In genomic region chr5:40685191-40685590, GRCh38 we compare ENCODE assay signal across 13 cellular contexts. TPM values are rescaled to one million over a fixed set of nuclear protein-coding genes. Genes with fewer than 3 reads are reported as not detected.
DNase-seq lines count a peak whose midpoint lies in the region; ATAC-seq, FAIRE-seq and TF ChIP-seq lines count a peak whose summit lies in the region.
"Had no signal": no experiment of that assay in that cellular context is flagged by ENCODE, and none has a peak within 500 bp of the region (broad histone marks: within the 10 kb centered on the region; RNA-seq: fewer than 3 reads in every experiment).

No MANE protein-coding gene starts in this region.

- POLR2A ChIA-PET in A549 (lab: Yijun Ruan, JAX): no interaction called here

- TF ChIP-seq EP300 in A549 (IDR thresholded peaks at IDR 0.05): no peak

- H2AFZ ChIP-seq in KMS-11 (ENCODE audit: low read depth) (no peak overlapping the region), neuronal stem cell (ENCODE audit: low read length) (no peak overlapping the region)

- no peak overlapping the region for H3K14ac ChIP-seq in neuronal stem cell (ENCODE audit: low read length)

- no peak for FAIRE-seq in A549 (lab: Jason Lieb, UNC)
- FAIRE-seq: GM19239 had no signal

- no peak overlapping the region for H2BK15ac ChIP-seq in neuronal stem cell (ENCODE audit: low read length)

- H2BK12ac ChIP-seq in neuronal stem cell (ENCODE audit: low read length): no peak overlapping the region

- CTCF ChIA-PET in A549 (lab: Yijun Ruan, JAX): interaction anchor here (0.9 to 5.6 kb wide), 6 partner anchors 174 to 1087 kb away, joined by 3 to 48 read pairs (median 8); no protein-coding TSS in a partner anchor

- no peak overlapping the region for H2AK5ac ChIP-seq in neuronal stem cell (ENCODE audit: low read depth, low read length)

- no peak overlapping the region for H4K8ac ChIP-seq in neuronal stem cell (ENCODE audit: low read depth, low read length)

- H2BK5ac ChIP-seq in neuronal stem cell (ENCODE audit: low read length): no peak overlapping the region

- no peak for TF ChIP-seq POLR2A in A549 (IDR thresholded peaks at IDR 0.05; ENCODE audit: low read length)
- TF ChIP-seq POLR2A in body of pancreas (IDR thresholded peaks at IDR 0.05): no peak

- H4K20me1 ChIP-seq in KMS-11 (ENCODE audit: insufficient read depth): no peaks in the 10 kb centered on the region

- H3K79me1 ChIP-seq in neuronal stem cell (ENCODE audit: low read depth, low read length): no peaks in the 10 kb centered on the region

- peaks cover 97% of the 10 kb centered on the region for H3K79me2 ChIP-seq in KMS-11 (ENCODE audit: insufficient read depth, low read depth)

- no peak overlapping the region for H2BK120ac ChIP-seq in neuronal stem cell (ENCODE audit: low read depth, low read length)

- no peak overlapping the region for H3K23ac ChIP-seq in neuronal stem cell (ENCODE audit: low read depth, low read length, poor library complexity)

- H3K4me3 ChIP-seq in A549 (no peak overlapping the region), KMS-11 (IDR thresholded peaks at IDR 0.05; ENCODE audit: insufficient read depth, low read depth, low read length) (no peak overlapping the region), body of pancreas (peak overlapping the region in 1 of 2 donors; percentile 11), neutrophil (ENCODE audit: low read depth in 1 of 2, low read length in 1 of 2) (no peak overlapping the region), neuronal stem cell (ENCODE audit: low read length in 2 of 2) (no peak overlapping the region)

- H3K4me2 ChIP-seq in A549 (no peak overlapping the region), KMS-11 (peak overlapping the region; percentile 88), neuronal stem cell (ENCODE audit: insufficient read depth, low read length, poor library complexity, severe bottlenecking) (no peak overlapping the region)

- H3K36me3 ChIP-seq in KMS-11 (ENCODE audit: insufficient read depth): no peaks in the 10 kb centered on the region
- peaks cover 0 to 2% of the 10 kb centered on the region in 2 donors for H3K36me3 ChIP-seq in body of pancreas (replicated peaks in 1 of 2; ENCODE audit: insufficient read depth in 1 of 2, low read depth in 2 of 2)
- H3K36me3 ChIP-seq in neutrophil: peaks cover 3% of the 10 kb centered on the region
- no peaks in the 10 kb centered on the region for H3K36me3 ChIP-seq in neuronal stem cell (replicated peaks in 1 of 2; ENCODE audit: control insufficient read depth in 2 of 2, insufficient read depth in 2 of 2, low read length in 2 of 2)

- H3K27ac ChIP-seq in A549 (no peak overlapping the region), KMS-11 (no peak overlapping the region), body of pancreas (peak overlapping the region in 3 of 4 donors; percentile 33 to 95 (median 50)), neutrophil (peak overlapping the region; percentile 55), neuronal stem cell (replicated peaks; ENCODE audit: low read length) (no peak overlapping the region), caudate nucleus (ENCODE audit: low read depth, low read length) (no peak overlapping the region)
- H3K27ac ChIP-seq: foreskin keratinocyte had no signal

- H3K9ac ChIP-seq in KMS-11: no peak overlapping the region
- H3K9ac ChIP-seq in neuronal stem cell (ENCODE audit: low read depth, low read length, poor library complexity): no peak overlapping the region

- ATAC-seq in A549 (no peak), body of pancreas (no peak), HG03571 (IDR thresholded peaks at IDR 0.05; ENCODE audit: unreplicated experiment) (no peak)
- ATAC-seq: foreskin keratinocyte had no signal

- no peak overlapping the region for H3K18ac ChIP-seq in neuronal stem cell (ENCODE audit: low read length)

- TF ChIP-seq RAD21 in A549 (conservative IDR thresholded peaks at IDR 0.05 in 1 of 2, IDR thresholded peaks at IDR 0.05 in 1 of 2): no peak

- H3K4me1 ChIP-seq in A549 (peaks cover 27% of the 10 kb centered on the region), KMS-11 (ENCODE audit: low read depth, poor library complexity, severe bottlenecking) (peaks cover 58% of the 10 kb centered on the region), body of pancreas (peaks cover 44% of the 10 kb centered on the region), neutrophil (ENCODE audit: control insufficient read depth in 1 of 2, insufficient read depth in 1 of 2, low read depth in 1 of 2, low read length in 1 of 2) (peaks cover 76 to 79% of the 10 kb centered on the region in 2 experiments), neuronal stem cell (ENCODE audit: control insufficient read depth in 2 of 2, insufficient read depth in 1 of 2, low read depth in 1 of 2, low read length in 2 of 2) (peaks cover 0 to 13% of the 10 kb centered on the region in 2 donors)

- H3K9me3 ChIP-seq in A549: no peaks in the 10 kb centered on the region
- no peaks in the 10 kb centered on the region for H3K9me3 ChIP-seq in body of pancreas
- H3K9me3 ChIP-seq in neutrophil: no peaks in the 10 kb centered on the region
- peaks cover 4 to 9% of the 10 kb centered on the region in 2 donors for H3K9me3 ChIP-seq in neuronal stem cell (replicated peaks in 1 of 2; ENCODE audit: control insufficient read depth in 2 of 2, insufficient read depth in 1 of 2, low read depth in 1 of 2, low read length in 2 of 2)

- no peaks in the 10 kb centered on the region for H3K27me3 ChIP-seq in KMS-11 (ENCODE audit: insufficient read depth, low read depth)
- no peaks in the 10 kb centered on the region for H3K27me3 ChIP-seq in body of pancreas
- H3K27me3 ChIP-seq in neutrophil: no peaks in the 10 kb centered on the region
- peaks cover 22 to 55% (median 25%) of the 10 kb centered on the region in 3 experiments for H3K27me3 ChIP-seq in neuronal stem cell (ENCODE audit: control insufficient read depth in 3 of 3, insufficient read depth in 3 of 3, low read depth in 1 of 3, low read length in 3 of 3)
- H3K27me3 ChIP-seq: foreskin keratinocyte had no signal

- no peak for DNase-seq in A549 (ENCODE audit: low read depth in 1 of 2, low spot score in 1 of 2)
- DNase-seq in body of pancreas: no peak
- no peak for DNase-seq in Kasumi-1 (lab: John Stamatoyannopoulos, UW)
- no peak for DNase-seq in neuronal stem cell (ENCODE audit: low spot score)
- DNase-seq in caudate nucleus (lab: John Stamatoyannopoulos, UW): no peak
- DNase-seq: central memory CD4-positive, alpha-beta T cell; foreskin keratinocyte; NCI-H1048; NCI-H510A treated with DMSO at 0.1 percent for 48 hours had no signal

- intact Hi-C loops in body of pancreas (cut with DNase I): no loop called here

- H4K91ac ChIP-seq in neuronal stem cell (ENCODE audit: low read depth, low read length, poor library complexity): no peak overlapping the region

- TF ChIP-seq CTCF in A549 (IDR thresholded peaks at IDR 0.05): no peak
- TF ChIP-seq CTCF in KMS-11 (conservative IDR thresholded peaks at IDR 0.05; ENCODE audit: low read depth, low read length): no peak
- no peak for TF ChIP-seq CTCF in body of pancreas (IDR thresholded peaks at IDR 0.05)
- TF ChIP-seq CTCF in neutrophil (IDR thresholded peaks at IDR 0.05): no peak

- no peak overlapping the region for H3K4ac ChIP-seq in neuronal stem cell (ENCODE audit: low read length)

TF ChIP-seq in A549, 52 proteins besides CTCF, POLR2A, EP300 and RAD21:
- no peak for TF ChIP-seq USF2 (IDR thresholded peaks at IDR 0.05)
- peak; percentile 38; the same call in 1 of the 2 replicates for TF ChIP-seq GATA3 (IDR thresholded peaks at IDR 0.05; ENCODE audit: borderline replicate concordance)

RNA-seq across cellular contexts. Expression of gene PTGER4, which starts 5.5 kb away (rescaled TPM):
- polyA plus RNA-seq in A549 (2011; rRNA removed) (0.89 and 0.90 TPM in 2 replicates), A549 (2017; fragmentation: RNase III; extraction: RNeasy Plus Mini Kit Qiagen cat#74134 plus additional on column Dnase treatment) (0.54 to 0.99 TPM (median 0.62 TPM) in 3 replicates)
- 2.3 and 3.9 TPM in 2 replicates for polyA plus RNA-seq in A549 (2012; cell fraction: cytosol; rRNA removed)
- 4.8 and 7.2 TPM in 2 replicates for polyA plus RNA-seq in A549 (2012; cell fraction: nucleus; rRNA removed)
- polyA minus RNA-seq in A549 (2011; rRNA and poly(A)+ RNA removed): 1.4 and 1.6 TPM in 2 replicates
- total RNA-seq in body of pancreas: 10 to 100 TPM; 25.9 to 38.9 TPM
- 0.04 TPM for polyA plus RNA-seq in neuronal stem cell (2013, experiment 1 of 2)
- polyA plus RNA-seq in neuronal stem cell (2013, experiment 2 of 2): 0.11 TPM

Comparison
In these comparisons a context has a peak if more than half of its experiments do, and no peak if none do; other contexts are left out.
1. H3K27ac ChIP-seq: peak in body of pancreas (3 of 4) and neutrophil (single experiment); none in A549 (0 of 2), KMS-11 (single experiment), neuronal stem cell (single experiment) and caudate nucleus (single experiment).